13 cellular contexts compared by ENCODE assay signal in the genomic region with DNA sequence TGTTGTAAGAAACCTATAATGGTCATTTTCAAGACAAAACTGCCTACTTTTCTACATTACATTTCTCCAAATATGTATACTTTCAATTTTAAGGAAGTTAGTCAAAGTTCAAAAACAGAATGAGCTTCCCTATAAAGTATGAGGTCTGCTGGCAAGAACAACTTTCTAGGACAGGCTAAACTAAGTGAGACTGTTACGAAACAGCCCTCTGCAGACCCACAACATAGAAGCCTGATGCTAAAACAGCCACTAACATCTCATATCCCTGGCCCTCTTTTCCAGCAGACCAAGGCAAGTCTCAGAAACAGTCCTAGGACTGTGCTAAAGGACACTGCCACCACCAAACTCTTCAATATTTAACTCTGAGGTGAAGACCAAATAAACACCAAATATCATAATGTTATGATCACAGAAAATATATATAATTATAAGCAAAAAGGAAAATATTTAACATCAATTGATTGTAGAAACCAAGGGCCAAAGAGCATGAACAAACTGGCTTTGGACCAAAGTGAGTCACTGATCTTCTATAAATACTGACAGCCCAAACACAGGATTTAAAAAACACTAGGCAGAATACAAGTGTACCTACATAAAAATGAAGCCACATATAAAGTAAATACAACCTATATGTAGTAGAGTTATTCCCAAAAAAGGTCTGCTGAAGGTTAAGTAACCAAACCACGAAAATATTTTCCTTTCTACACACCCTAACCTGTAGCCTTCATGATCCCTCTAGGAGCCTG. TPM values are rescaled to one million over a fixed set of nuclear protein-coding genes. Genes with fewer than 3 reads are reported as not detected.
DNase-seq lines count a peak whose midpoint lies in the region; ATAC-seq and TF ChIP-seq lines count a peak whose summit lies in the region.
"Had no signal": no experiment of that assay in that cellular context is flagged by ENCODE, and none has a peak within 500 bp of the region (broad histone marks: within the 10 kb centered on the region; RNA-seq: fewer than 3 reads in every experiment).

No MANE protein-coding gene starts in this region.

- DNase-seq in CD14-positive monocyte (ENCODE audit: low spot score) (no peak), IMR-90 (peak; percentile 78), astrocyte of the spinal cord (ENCODE audit: low read depth, low spot score) (peak; percentile 35), mesenchymal stem cell (peak; percentile 54), NCI-H524 (lab: John Stamatoyannopoulos, UW) (no peak)
- DNase-seq: DMS53, foreskin melanocyte, mesendoderm, NCI-H69 had no signal

- ATAC-seq in IMR-90 (ENCODE audit: low read depth): peak; percentile 89
- no peak for ATAC-seq in HG03521 (IDR thresholded peaks at IDR 0.05; ENCODE audit: unreplicated experiment)
- no peak for ATAC-seq in GM19328 (IDR thresholded peaks at IDR 0.05; ENCODE audit: unreplicated experiment)
- no peak for ATAC-seq in GM18519 (IDR thresholded peaks at IDR 0.05; ENCODE audit: low FRiP score, unreplicated experiment)

- H3K4me2 ChIP-seq in IMR-90 (ENCODE audit: low read depth, low read length): peak overlapping the region; percentile 36; the same call in 1 of the 2 replicates
- no peak overlapping the region for H3K4me2 ChIP-seq in mesenchymal stem cell (ENCODE audit: low read length, poor library complexity, severe bottlenecking)

- peaks cover 60% of the 10 kb centered on the region for H4K20me1 ChIP-seq in IMR-90 (ENCODE audit: insufficient read depth, low read length)

- H3K27ac Mint-ChIP-seq in CD14-positive monocyte: peak overlapping the region in 6 of 7 donors; percentile 6 to 83 (median 70)

- H4K8ac ChIP-seq in IMR-90 (ENCODE audit: low read depth in 2 of 2, low read length in 2 of 2) (no peak overlapping the region), mesenchymal stem cell (ENCODE audit: low read length) (no peak overlapping the region)

- in situ Hi-C loops in IMR-90 (cut with MboI; ENCODE audit: low sequenced_read_pairs): loop anchor here (25.0 kb wide), 2 partner anchors 530 to 1330 kb away; no protein-coding TSS in a partner anchor
- in situ Hi-C loops in astrocyte of the spinal cord (cut with HindIII; ENCODE audit: low sequenced_read_pairs): no loop called here

- H2AK9ac ChIP-seq in IMR-90 (replicated peaks; ENCODE audit: low read depth, low read length, poor library complexity): no peak overlapping the region

- H3K9me3 Mint-ChIP-seq in CD14-positive monocyte: no peaks in the 10 kb centered on the region

- H3K9ac ChIP-seq in IMR-90 (ENCODE audit: low read depth, low read length) (no peak overlapping the region), mesenchymal stem cell (ENCODE audit: low read length) (peak overlapping the region; percentile 49)

- H2AFZ ChIP-seq in IMR-90 (replicated peaks; ENCODE audit: low read length, poor library complexity) (no peak overlapping the region), mesenchymal stem cell (ENCODE audit: low read depth, low read length) (no peak overlapping the region)

- H3K27me3 ChIP-seq in IMR-90 (ENCODE audit: control insufficient read depth, insufficient read depth, low read length) (no peaks in the 10 kb centered on the region), mesenchymal stem cell (ENCODE audit: control insufficient read depth in 1 of 2, insufficient read depth in 1 of 2, low read length in 2 of 2) (no peaks in the 10 kb centered on the region)
- H3K27me3 ChIP-seq: breast epithelium had no signal

- H3K4me1 ChIP-seq in IMR-90 (ENCODE audit: control insufficient read depth, insufficient read depth, low read length): peaks cover 7% of the 10 kb centered on the region
- H3K4me1 ChIP-seq in mesenchymal stem cell (ENCODE audit: control insufficient read depth, insufficient read depth, low read depth, low read length): peaks cover 2% of the 10 kb centered on the region
- H3K4me1 ChIP-seq: breast epithelium had no signal

- H4K5ac ChIP-seq in IMR-90 (ENCODE audit: low read depth, low read length): no peak overlapping the region

- H3K79me1 ChIP-seq in IMR-90 (ENCODE audit: low read depth in 1 of 2, low read length in 2 of 2) (peaks cover 27 to 59% of the 10 kb centered on the region in 2 experiments), mesenchymal stem cell (replicated peaks; ENCODE audit: low read length, poor library complexity, severe bottlenecking) (peaks cover 12% of the 10 kb centered on the region)

- peaks cover 35% of the 10 kb centered on the region for H3K36me3 ChIP-seq in IMR-90 (ENCODE audit: control insufficient read depth, insufficient read depth, low read length)
- H3K36me3 ChIP-seq in mesenchymal stem cell (ENCODE audit: control insufficient read depth in 1 of 2, insufficient read depth in 2 of 2, low read depth in 1 of 2, low read length in 2 of 2): peaks cover 24 to 83% of the 10 kb centered on the region in 2 experiments
- H3K36me3 ChIP-seq: breast epithelium had no signal

- H2AK5ac ChIP-seq in IMR-90 (ENCODE audit: low read depth, low read length) (no peak overlapping the region), mesenchymal stem cell (ENCODE audit: low read length, severe bottlenecking) (no peak overlapping the region)

- peaks cover 6% of the 10 kb centered on the region; the same call in 1 of the 2 replicates for H3K9me1 ChIP-seq in IMR-90 (ENCODE audit: insufficient read depth, low read length)

- no peaks in the 10 kb centered on the region for H3K9me3 ChIP-seq in IMR-90 (ENCODE audit: control insufficient read depth, insufficient read depth, low read length)
- no peaks in the 10 kb centered on the region for H3K9me3 ChIP-seq in mesenchymal stem cell (ENCODE audit: control insufficient read depth, low read length)
- H3K9me3 ChIP-seq: breast epithelium had no signal

- peak overlapping the region; percentile 74 for H2BK5ac ChIP-seq in IMR-90 (ENCODE audit: low read depth, low read length, poor library complexity, severe bottlenecking)
- H2BK5ac ChIP-seq in mesenchymal stem cell (ENCODE audit: low read depth, low read length, poor library complexity, severe bottlenecking): no peak overlapping the region

- H2BK20ac ChIP-seq in IMR-90 (ENCODE audit: low read depth, low read length): no peak overlapping the region

- no peak overlapping the region for H3K4ac ChIP-seq in IMR-90 (ENCODE audit: low read depth, low read length)
- no peak overlapping the region for H3K4ac ChIP-seq in mesenchymal stem cell (ENCODE audit: low read depth in 1 of 2, low read length in 2 of 2)

- H3K27me3 Mint-ChIP-seq in CD14-positive monocyte (ENCODE audit: low read depth in 3 of 3): peaks cover 0 to 2% (median 0%) of the 10 kb centered on the region in 3 donors

- H4K91ac ChIP-seq in IMR-90 (ENCODE audit: insufficient read depth, low read depth, low read length): no peak overlapping the region
- no peak overlapping the region for H4K91ac ChIP-seq in mesenchymal stem cell (ENCODE audit: low read length)

- H3K4me3 ChIP-seq in IMR-90 (ENCODE audit: insufficient read depth, low read depth, low read length): no peak overlapping the region
- no peak overlapping the region for H3K4me3 ChIP-seq in astrocyte of the spinal cord (ENCODE audit: low read depth, low read length)
- H3K4me3 ChIP-seq in mesenchymal stem cell (ENCODE audit: insufficient read depth in 1 of 2, low read depth in 1 of 2, low read length in 2 of 2): peak overlapping the region in 1 of 2 experiments; percentile 59
- H3K4me3 ChIP-seq: breast epithelium had no signal

- POLR2A ChIA-PET in IMR-90 (lab: Charles Lee; ENCODE audit: unreplicated experiment): no interaction called here

- H3K18ac ChIP-seq in IMR-90 (ENCODE audit: low read depth, low read length): 0 out of 2 replicates have a peak overlapping the region, but pooled peaks have one; percentile 11
- no peak overlapping the region for H3K18ac ChIP-seq in mesenchymal stem cell (ENCODE audit: low read depth in 1 of 2, low read length in 2 of 2)

- H3K27ac ChIP-seq in IMR-90 (ENCODE audit: insufficient read depth, low read length): peak overlapping the region; percentile 68; the same call in 1 of the 2 replicates
- no peak overlapping the region for H3K27ac ChIP-seq in mesenchymal stem cell (ENCODE audit: low read length, poor library complexity, severe bottlenecking)
- H3K27ac ChIP-seq: breast epithelium had no signal

- H3K4me3 Mint-ChIP-seq in CD14-positive monocyte: no peak overlapping the region

- WGBS in IMR-90 (ENCODE audit: extremely low coverage in 2 of 2, insufficient read length in 1 of 2), 2 experiments: no CpG with 5 or more reads among the region's 2 CpGs
- 100% methylated on average over 1 of the region's 2 CpGs for WGBS in mesenchymal stem cell

- dilution Hi-C loops in IMR-90 (cut with HindIII; ENCODE audit: low sequenced_read_pairs, unreplicated experiment): no loop called here

- H3K14ac ChIP-seq in IMR-90 (replicated peaks; ENCODE audit: low read depth, low read length): no peak overlapping the region
- H3K14ac ChIP-seq in mesenchymal stem cell (ENCODE audit: low read length in 2 of 2): no peak overlapping the region

- intact Hi-C loops in CD14-positive monocyte (cut with micrococcal nuclease) (no loop called here), IMR-90 (cut with micrococcal nuclease) (loop anchor here (2.0 kb wide), 1 partner anchor 26 kb away; no protein-coding TSS in a partner anchor)

- no peak overlapping the region for H3K56ac ChIP-seq in IMR-90 (ENCODE audit: extremely low read depth, insufficient read depth, low read length)

- no TSS peak for BruUV-seq in IMR-90 (replicated peaks; lab: Mats Ljungman, UMichigan)

- peaks cover 70 to 80% of the 10 kb centered on the region in 2 donors for H3K36me3 Mint-ChIP-seq in CD14-positive monocyte

- CTCF ChIA-PET in IMR-90 (lab: Yijun Ruan, JAX): no interaction called here

- no peak for TF ChIP-seq RAD21 in IMR-90 (IDR thresholded peaks at IDR 0.05; ENCODE audit: low read length)

- TF ChIP-seq CTCF in CD14-positive monocyte (IDR thresholded peaks at IDR 0.05) (no peak), IMR-90 (conservative IDR thresholded peaks at IDR 0.05; ENCODE audit: low read depth, low read length) (no peak), astrocyte of the spinal cord (IDR thresholded peaks at IDR 0.05; ENCODE audit: low read depth, low read length) (no peak)

- H2BK120ac ChIP-seq in IMR-90 (ENCODE audit: low read depth, low read length) (no peak overlapping the region), mesenchymal stem cell (ENCODE audit: low read depth, low read length) (no peak overlapping the region)

- peaks cover 27% of the 10 kb centered on the region for H3K4me1 Mint-ChIP-seq in CD14-positive monocyte

- no peak overlapping the region for H3K23ac ChIP-seq in IMR-90 (ENCODE audit: low read depth, low read length)
- H3K23ac ChIP-seq in mesenchymal stem cell (ENCODE audit: low read length in 2 of 2): no peak overlapping the region

- H2BK15ac ChIP-seq in IMR-90 (ENCODE audit: low read depth, low read length) (no peak overlapping the region), mesenchymal stem cell (ENCODE audit: low read depth, poor library complexity, severe bottlenecking) (no peak overlapping the region)

- no peak overlapping the region for H2BK12ac ChIP-seq in mesenchymal stem cell (ENCODE audit: low read length in 2 of 2)

- no peak for TF ChIP-seq POLR2A in IMR-90 (IDR thresholded peaks at IDR 0.05; ENCODE audit: low read depth, low read length)

RNA-seq across cellular contexts. Expression of a gene that starts 27.7 kb away (rescaled TPM):
- polyA plus RNA-seq in CD14-positive monocyte (10 to 100 TPM; 31.4 to 41.2 TPM), IMR-90 (2012; rRNA removed) (25.2 and 28.2 TPM in 2 replicates)
- total RNA-seq in IMR-90 (2012; rRNA removed): 28.9 and 46.4 TPM in 2 replicates
- polyA plus RNA-seq in IMR-90 (2012; cell fraction: cytosol; rRNA removed): 8.3 and 12.0 TPM in 2 replicates
- polyA plus RNA-seq in IMR-90 (2012; cell fraction: nucleus; rRNA removed; ENCODE audit: low replicate concordance): 7.1 and 65.4 TPM in 2 replicates
- 42.2 TPM for polyA plus RNA-seq in mesenchymal stem cell (2013, experiment 1 of 2)
- polyA plus RNA-seq in mesenchymal stem cell (2013, experiment 2 of 2): 39.7 TPM

Comparison
In these comparisons a context has a peak if more than half of its experiments do, and no peak if none do; other contexts are left out.
1. DNase-seq: peak in IMR-90 (single experiment), astrocyte of the spinal cord (single experiment) and mesenchymal stem cell (single experiment); none in CD14-positive monocyte (single experiment) and NCI-H524 (0 of 2).